Comparison of ENCODE assay signal across 21 cellular contexts in genomic region chr1:93399781-93400180, GRCh38.
"Had no signal": no experiment of that assay in that cellular context is flagged by ENCODE, and none has a peak within 500 bp of the region (broad histone marks: within the 10 kb centered on the region; RNA-seq: fewer than 3 reads in every experiment).

No MANE protein-coding gene starts in this region.

- H3K36me3 ChIP-seq: transverse colon had no signal

- DNase-seq: activated CD4-positive, alpha-beta memory T cell treated with anti-CD3 and anti-CD28 coated beads, Interleukin-2, amount 10 ng/mL, durations not matched to agents 7 days and 5 days; activated CD4-positive, alpha-beta T cell treated with anti-CD3 and anti-CD28 coated beads for 48 hours; activated CD4-positive, CD25-positive, alpha-beta regulatory T cell; activated naive CD4-positive, alpha-beta T cell treated with anti-CD3 and anti-CD28 coated beads for 36 hours; activated T-cell treated with anti-CD3 and anti-CD28 coated beads, Interleukin-2, amount 50 U/mL, for 1 hour; central memory CD4-positive, alpha-beta T cell; dorsolateral prefrontal cortex; glutamatergic neuron; hippocampal formation; left ventricle myocardium superior; mesenchymal stem cell; naive thymus-derived CD8-positive, alpha-beta T cell; psoas muscle; right cardiac atrium; transverse colon had no signal

- H3K9me3 ChIP-seq: psoas muscle, transverse colon had no signal

- H3K27me3 Mint-ChIP-seq: brain; stimulated activated naive CD8-positive, alpha-beta T cell treated with anti-CD3 and anti-CD28 coated beads, Interleukin-15, Interleukin-2, amounts not matched to agents 100 ng/mL and 50 ng/mL, for 24 hours had no signal

- ATAC-seq: foreskin keratinocyte; left ventricle myocardium superior; naive thymus-derived CD8-positive, alpha-beta T cell; psoas muscle; right cardiac atrium had no signal

- H3K4me1 Mint-ChIP-seq: activated CD4-positive, alpha-beta memory T cell treated with anti-CD3 and anti-CD28 coated beads, Interleukin-2, amount 10 ng/mL, durations not matched to agents 7 days and 5 days; brain; naive thymus-derived CD8-positive, alpha-beta T cell had no signal

- H3K4me3 Mint-ChIP-seq: activated CD4-positive, alpha-beta memory T cell treated with anti-CD3 and anti-CD28 coated beads, Interleukin-2, amount 10 ng/mL, durations not matched to agents 7 days and 5 days; activated naive CD4-positive, alpha-beta T cell treated with anti-CD3 and anti-CD28 coated beads for 36 hours; brain; naive thymus-derived CD8-positive, alpha-beta T cell; stimulated activated naive CD8-positive, alpha-beta T cell treated with anti-CD3 and anti-CD28 coated beads, Interleukin-15, Interleukin-2, amounts not matched to agents 100 ng/mL and 50 ng/mL, for 24 hours had no signal

- H3K27ac Mint-ChIP-seq: activated CD4-positive, alpha-beta memory T cell treated with anti-CD3 and anti-CD28 coated beads, Interleukin-2, amount 10 ng/mL, durations not matched to agents 7 days and 5 days; activated naive CD4-positive, alpha-beta T cell treated with anti-CD3 and anti-CD28 coated beads for 36 hours; brain; stimulated activated naive CD8-positive, alpha-beta T cell treated with anti-CD3 and anti-CD28 coated beads, Interleukin-15, Interleukin-2, amounts not matched to agents 100 ng/mL and 50 ng/mL, for 24 hours had no signal

- H3K9me3 Mint-ChIP-seq: activated CD4-positive, alpha-beta memory T cell treated with anti-CD3 and anti-CD28 coated beads, Interleukin-2, amount 10 ng/mL, durations not matched to agents 7 days and 5 days; naive thymus-derived CD8-positive, alpha-beta T cell; stimulated activated naive CD8-positive, alpha-beta T cell treated with anti-CD3 and anti-CD28 coated beads, Interleukin-15, Interleukin-2, amounts not matched to agents 100 ng/mL and 50 ng/mL, for 24 hours had no signal

- H3K27me3 ChIP-seq: dorsolateral prefrontal cortex, transverse colon had no signal

- FAIRE-seq: colon had no signal

- H3K36me3 Mint-ChIP-seq: brain had no signal

- H3K4me3 ChIP-seq: dorsolateral prefrontal cortex, psoas muscle, skin epidermis, transverse colon had no signal

- H3K4me1 ChIP-seq: foreskin keratinocyte, psoas muscle, transverse colon had no signal

- H3K27ac ChIP-seq: dorsolateral prefrontal cortex, epithelial cell of prostate, foreskin keratinocyte, psoas muscle, transverse colon had no signal
